Comparison of ENCODE assay signal across 10 cellular contexts in the genomic region with DNA sequence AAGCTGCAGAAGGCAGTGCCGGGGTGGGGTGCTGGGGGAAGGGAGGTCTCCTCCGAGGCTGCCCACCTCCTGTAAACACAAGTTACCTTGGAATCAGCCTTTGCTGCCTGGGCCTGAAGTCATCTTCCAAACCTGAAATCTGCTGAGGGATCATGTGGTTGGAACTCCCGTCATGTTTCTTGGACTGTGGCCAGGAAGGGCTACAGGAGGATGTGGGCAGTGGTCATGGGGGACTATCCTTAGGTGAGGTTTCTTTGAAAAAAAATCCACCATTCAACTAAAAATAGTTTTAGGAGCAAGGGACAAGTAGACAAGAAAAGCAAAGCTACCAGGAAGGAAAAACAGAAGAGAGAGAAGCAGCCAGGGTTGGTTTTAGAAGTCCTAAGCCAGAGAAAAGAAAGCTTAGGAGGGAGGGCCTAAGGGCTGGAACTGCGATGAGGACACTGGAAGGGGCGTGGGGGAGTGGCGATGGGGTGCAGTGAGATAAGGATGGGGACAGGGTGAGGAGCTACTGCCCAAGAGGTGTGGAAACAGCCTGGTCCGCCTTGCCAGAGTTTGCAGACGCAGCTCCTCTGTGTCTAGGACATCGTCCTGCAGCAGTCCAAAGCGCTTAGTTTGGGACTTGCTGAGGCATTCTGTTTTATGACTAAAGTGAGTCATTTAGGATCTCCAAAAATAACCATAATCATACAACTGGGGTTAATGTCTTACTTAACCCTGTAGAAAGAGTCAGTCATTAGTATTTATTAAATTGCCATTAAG.
DNase-seq lines count a peak whose midpoint lies in the region; ATAC-seq and TF ChIP-seq lines count a peak whose summit lies in the region.
"Had no signal": no experiment of that assay in that cellular context is flagged by ENCODE, and none has a peak within 500 bp of the region (broad histone marks: within the 10 kb centered on the region; RNA-seq: fewer than 3 reads in every experiment).

No MANE protein-coding gene starts in this region.

- no peak overlapping the region for H3K9ac ChIP-seq in adipocyte (ENCODE audit: low read length)

- 59 to 70% (median 64%) methylated on average over 10 of the region's 10 CpGs for WGBS in psoas muscle, 3 donors

- H3K36me3 ChIP-seq in adipocyte (ENCODE audit: control insufficient read depth, insufficient read depth, low read length, severe bottlenecking) (no peaks in the 10 kb centered on the region), psoas muscle (ENCODE audit: insufficient read depth in 1 of 2, low read depth in 1 of 2) (no peaks in the 10 kb centered on the region)

- TF ChIP-seq CTCF in psoas muscle (IDR thresholded peaks at IDR 0.05): no peak

- H3K4me3 ChIP-seq in adipocyte (ENCODE audit: low read length) (peak overlapping the region; percentile 33), psoas muscle (no peak overlapping the region)

- ATAC-seq in GM18517 (IDR thresholded peaks at IDR 0.05; ENCODE audit: unreplicated experiment): peak; percentile 63
- peak; percentile 64 for ATAC-seq in HG02678 (IDR thresholded peaks at IDR 0.05; ENCODE audit: unreplicated experiment)
- peak in 3 of 4 donors; percentile 20 to 25 (median 21) for ATAC-seq in psoas muscle
- ATAC-seq in GM21576 (IDR thresholded peaks at IDR 0.05; ENCODE audit: unreplicated experiment): no peak
- no peak for ATAC-seq in GM21515 (IDR thresholded peaks at IDR 0.05; ENCODE audit: unreplicated experiment)

- DNase-seq in adipocyte (ENCODE audit: low read depth) (peak; percentile 58), psoas muscle (peak in 1 of 2 donors; percentile 16), NCI-H748 treated with DMSO at 0.1 percent for 48 hours (lab: John Stamatoyannopoulos, UW) (no peak), NCI-H2029 treated with DMSO at 0.1 percent for 48 hours (lab: John Stamatoyannopoulos, UW) (no peak)
- DNase-seq: mesendoderm had no signal

- H3K4me1 ChIP-seq in adipocyte (ENCODE audit: control insufficient read depth, insufficient read depth, low read length) (peaks cover 28% of the 10 kb centered on the region), psoas muscle (peaks cover 38% of the 10 kb centered on the region)

- H3K9me3 ChIP-seq in adipocyte (ENCODE audit: control insufficient read depth, low read length): no peaks in the 10 kb centered on the region
- no peaks in the 10 kb centered on the region for H3K9me3 ChIP-seq in psoas muscle

- H3K27me3 ChIP-seq in adipocyte (replicated peaks; ENCODE audit: control insufficient read depth, insufficient read depth, low read length) (no peaks in the 10 kb centered on the region), psoas muscle (ENCODE audit: insufficient read depth in 3 of 3, low read length in 2 of 3) (peaks cover 0 to 2% (median 0%) of the 10 kb centered on the region in 3 donors)

- intact Hi-C loops in psoas muscle (cut with DNase I): loop anchor here (5.0 to 10.0 kb wide), 2 partner anchors 72 to 154 kb away; a partner anchor contains a TSS

- H3K27ac ChIP-seq in psoas muscle: peak overlapping the region; percentile 46
- H3K27ac ChIP-seq: epithelial cell of prostate had no signal

Comparison
In these comparisons a context has a peak if more than half of its experiments do, and no peak if none do; other contexts are left out.
1. ATAC-seq: peak in GM18517 (single experiment), HG02678 (single experiment) and psoas muscle (3 of 4); none in GM21576 (single experiment) and GM21515 (single experiment).